Comparison of ENCODE assay signal across 13 cellular contexts in the genomic region with DNA sequence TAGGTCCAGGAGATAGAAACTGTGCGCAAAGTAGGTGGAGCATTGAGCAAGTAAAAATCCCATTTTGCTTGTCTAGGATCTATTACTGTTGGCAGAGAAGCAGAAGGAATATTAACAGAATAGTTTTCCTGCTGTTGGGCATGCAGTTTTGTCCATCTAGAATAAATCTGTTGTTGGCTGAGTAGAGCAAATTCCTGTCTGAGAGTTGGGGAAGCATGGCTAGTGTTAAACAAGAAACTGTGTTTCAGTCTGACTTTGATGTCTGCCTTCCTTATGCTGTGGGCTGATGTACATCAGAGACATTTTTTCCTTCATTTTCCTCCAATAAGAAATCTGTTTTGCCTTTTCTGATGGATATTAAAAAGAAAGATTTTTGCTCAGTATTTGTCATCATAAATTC.
A peak's percentile ranks its signal among the peaks of the same experiment; 100 is the strongest.
DNase-seq lines count a peak whose midpoint lies in the region; ATAC-seq and TF ChIP-seq lines count a peak whose summit lies in the region.
"Had no signal": no experiment of that assay in that cellular context is flagged by ENCODE, and none has a peak within 500 bp of the region (broad histone marks: within the 10 kb centered on the region; RNA-seq: fewer than 3 reads in every experiment).

No MANE protein-coding gene starts in this region.

- H3K27me3 ChIP-seq in GM23248 (replicated peaks; ENCODE audit: insufficient read depth) (no peaks in the 10 kb centered on the region), skeletal muscle satellite cell (ENCODE audit: control insufficient read depth, insufficient read depth, low read length) (no peaks in the 10 kb centered on the region)
- H3K27me3 ChIP-seq: spleen had no signal

- H2AFZ ChIP-seq in GM23248: no peak overlapping the region

- peaks cover 88% of the 10 kb centered on the region for H3K79me2 ChIP-seq in GM23248 (ENCODE audit: insufficient read depth)

- no peaks in the 10 kb centered on the region for H3K27me3 Mint-ChIP-seq in activated T-helper 17 cell treated with anti-CD3 and anti-CD28 coated beads, Interleukin-2, amount 50 U/mL, for 72 hours
- H3K27me3 Mint-ChIP-seq: activated B cell treated with CpG ODN at 0.5 μM for 24 hours had no signal

- H3K4me3 Mint-ChIP-seq in activated T-helper 17 cell treated with anti-CD3 and anti-CD28 coated beads, Interleukin-2, amount 50 U/mL, for 72 hours: peak overlapping the region; percentile 44
- H3K4me3 Mint-ChIP-seq: activated B cell treated with CpG ODN at 0.5 μM for 24 hours had no signal

- H3K4me1 ChIP-seq in GM23248 (ENCODE audit: insufficient read depth) (peaks cover 41% of the 10 kb centered on the region), skeletal muscle satellite cell (ENCODE audit: control insufficient read depth, insufficient read depth, low read length) (peaks cover 42% of the 10 kb centered on the region)

- peaks cover 35% of the 10 kb centered on the region for H3F3A ChIP-seq in GM23248 (ENCODE audit: insufficient read depth)

- H4K20me1 ChIP-seq in GM23248 (ENCODE audit: insufficient read depth): no peaks in the 10 kb centered on the region

- no peaks in the 10 kb centered on the region for H3K9me2 ChIP-seq in GM23248 (ENCODE audit: insufficient read depth)

- H3K9me3 ChIP-seq in GM23248 (ENCODE audit: low read depth) (no peaks in the 10 kb centered on the region), skeletal muscle satellite cell (replicated peaks; ENCODE audit: low read length) (no peaks in the 10 kb centered on the region)
- H3K9me3 ChIP-seq: spleen had no signal

- H3K27ac ChIP-seq in GM23248: peak overlapping the region; percentile 71
- H3K27ac ChIP-seq: spleen had no signal

- ATAC-seq in activated T-helper 17 cell treated with anti-CD3 and anti-CD28 coated beads, Interleukin-2, amount 50 U/mL, for 72 hours (replicated peaks): no peak
- ATAC-seq in GM19328 (IDR thresholded peaks at IDR 0.05; ENCODE audit: unreplicated experiment): no peak

- H3K9ac ChIP-seq in GM23248: peak overlapping the region; percentile 49
- peak overlapping the region; percentile 6 for H3K9ac ChIP-seq in skeletal muscle satellite cell (ENCODE audit: low read depth, low read length)

- in situ Hi-C loops in GM23248 (cut with MboI): no loop called here

- H3K36me3 ChIP-seq in GM23248 (ENCODE audit: low read depth): no peaks in the 10 kb centered on the region
- no peaks in the 10 kb centered on the region for H3K36me3 ChIP-seq in skeletal muscle satellite cell (ENCODE audit: insufficient read depth, low read length)

- H3K4me1 Mint-ChIP-seq in activated T-helper 17 cell treated with anti-CD3 and anti-CD28 coated beads, Interleukin-2, amount 50 U/mL, for 72 hours: peaks cover 36% of the 10 kb centered on the region

- DNase-seq in GM23248 (peak; percentile 35), fibroblast of mammary gland (ENCODE audit: low read depth) (peak; percentile 25), NAMALWA (ENCODE audit: low spot score) (no peak), Kasumi-1 (lab: John Stamatoyannopoulos, UW) (no peak)
- DNase-seq: activated B cell treated with CpG ODN at 0.5 μM for 24 hours; activated naive CD4-positive, alpha-beta T cell treated with anti-CD3 and anti-CD28 coated beads, Interleukin-2, amount 50 U/mL, for 16 hours; foreskin melanocyte; NCI-H1930; spleen; stimulated activated CD8-positive, alpha-beta memory T cell treated with anti-CD3 and anti-CD28 coated beads, Interleukin-4, amount 100 ng/mL, for 48 hours had no signal

- no peak for TF ChIP-seq CTCF in fibroblast of mammary gland (conservative IDR thresholded peaks at IDR 0.05; ENCODE audit: control insufficient read depth, insufficient read depth, low read depth, low read length)

- 43 to 45% methylated on average over 1 of the region's 1 CpG for WGBS in GM23248 (ENCODE audit: low coverage in 1 of 2, low lambda C conversion rate in 2 of 2, missing lambda C conversion rate in 2 of 2), 2 experiments

- H3K4me2 ChIP-seq in GM23248 (ENCODE audit: unreplicated experiment) (peak overlapping the region; percentile 63), skeletal muscle satellite cell (ENCODE audit: low read length) (peak overlapping the region; percentile 70)

- peaks cover 29% of the 10 kb centered on the region for H3K36me3 Mint-ChIP-seq in activated T-helper 17 cell treated with anti-CD3 and anti-CD28 coated beads, Interleukin-2, amount 50 U/mL, for 72 hours (ENCODE audit: low read depth)

- H3K4me3 ChIP-seq in GM23248 (peak overlapping the region; percentile 51), fibroblast of mammary gland (ENCODE audit: control insufficient read depth, low read depth, low read length) (peak overlapping the region; percentile 5), skeletal muscle satellite cell (ENCODE audit: low read length) (no peak overlapping the region)
- H3K4me3 ChIP-seq: spleen had no signal

- peak overlapping the region; percentile 73 for H3K27ac Mint-ChIP-seq in activated T-helper 17 cell treated with anti-CD3 and anti-CD28 coated beads, Interleukin-2, amount 50 U/mL, for 72 hours

- H3K9me3 Mint-ChIP-seq in activated T-helper 17 cell treated with anti-CD3 and anti-CD28 coated beads, Interleukin-2, amount 50 U/mL, for 72 hours: peaks cover 3% of the 10 kb centered on the region
- H3K9me3 Mint-ChIP-seq: activated B cell treated with CpG ODN at 0.5 μM for 24 hours had no signal

Comparison
In these comparisons a context has a peak if more than half of its experiments do, and no peak if none do; other contexts are left out.
1. DNase-seq: peak in GM23248 (single experiment) and fibroblast of mammary gland (single experiment); none in NAMALWA (single experiment) and Kasumi-1 (0 of 2).